ENCODE assay signal across 11 cellular contexts in the genomic region with DNA sequence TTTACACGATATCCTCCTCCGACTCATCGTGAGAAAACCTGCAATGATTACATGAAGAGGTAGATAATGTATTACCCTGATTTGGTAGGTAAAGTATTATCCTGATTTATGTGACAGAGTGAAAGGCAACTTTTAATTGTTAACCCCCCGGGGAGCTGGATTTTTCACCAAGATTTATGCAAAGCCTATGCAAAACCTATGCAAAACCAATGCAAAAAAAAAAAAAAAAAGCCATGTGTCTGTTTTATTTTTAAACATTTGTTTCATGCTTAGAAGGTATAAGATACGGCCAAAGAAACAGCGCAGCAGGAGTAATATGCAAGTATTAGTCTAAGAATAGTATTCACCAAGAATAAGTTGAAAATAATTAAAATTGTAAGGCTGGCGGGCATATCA.
A peak's percentile ranks its signal among the peaks of the same experiment; 100 is the strongest.
DNase-seq lines count a peak whose midpoint lies in the region; ATAC-seq and TF ChIP-seq lines count a peak whose summit lies in the region.
"Had no signal": no experiment of that assay in that cellular context is flagged by ENCODE, and none has a peak within 500 bp of the region (broad histone marks: within the 10 kb centered on the region; RNA-seq: fewer than 3 reads in every experiment).

No MANE protein-coding gene starts in this region.

- H3K27ac Mint-ChIP-seq in Calu3 (ENCODE audit: unreplicated experiment), result no peak overlapping the region
- peak overlapping the region; percentile 92 to 94 for H3K27ac Mint-ChIP-seq in natural killer cell treated with Interleukin-12 subunit alpha and Interleukin-12 subunit beta and Interleukin-15 and Interleukin-18, amount 100 ng/mL, for 72 hours

- H3K9me3 Mint-ChIP-seq in Calu3 (ENCODE audit: low read depth, unreplicated experiment), result no peaks in the 10 kb centered on the region
- peaks cover 12% of the 10 kb centered on the region for H3K9me3 Mint-ChIP-seq in natural killer cell treated with Interleukin-12 subunit alpha and Interleukin-12 subunit beta and Interleukin-15 and Interleukin-18, amount 100 ng/mL, for 72 hours

- H3K27me3 Mint-ChIP-seq in Calu3 (ENCODE audit: unreplicated experiment), result no peaks in the 10 kb centered on the region
- H3K27me3 Mint-ChIP-seq in natural killer cell treated with Interleukin-12 subunit alpha and Interleukin-12 subunit beta and Interleukin-15 and Interleukin-18, amount 100 ng/mL, for 72 hours, result no peaks in the 10 kb centered on the region

- no TSS peak for BruUV-seq in Calu3 (replicated peaks; lab: Mats Ljungman, UMichigan)

- 72 to 83% (median 79%) methylated on average over 7 of the region's 7 CpGs for WGBS in adrenal gland, 4 donors

- no peak for ATAC-seq in natural killer cell treated with Interleukin-12 subunit alpha and Interleukin-12 subunit beta and Interleukin-15 and Interleukin-18, amount 100 ng/mL, for 72 hours

- no peaks in the 10 kb centered on the region for H3K4me1 ChIP-seq in adrenal gland (replicated peaks in 1 of 2)
- H3K4me1 ChIP-seq: tibial nerve had no signal

- H3K9me3 ChIP-seq in KOPT-K1 (ENCODE audit: insufficient read depth, low read length, poor library complexity, severe bottlenecking) (no peaks in the 10 kb centered on the region), adrenal gland (replicated peaks in 1 of 3) (no peaks in the 10 kb centered on the region)
- H3K9me3 ChIP-seq: tibial nerve had no signal

- peaks cover 0 to 6% (median 0%) of the 10 kb centered on the region in 45 donors for H3K27me3 ChIP-seq in dorsolateral prefrontal cortex
- H3K27me3 ChIP-seq in adrenal gland, result no peaks in the 10 kb centered on the region
- H3K27me3 ChIP-seq: tibial nerve had no signal

- intact Hi-C loops in Calu3 (cut with micrococcal nuclease; ENCODE audit: unreplicated experiment) (no loop called here), dorsolateral prefrontal cortex (cut with DNase I) (no loop called here), adrenal gland (cut with DNase I) (no loop called here)

- TF ChIP-seq POLR2A in adrenal gland (IDR thresholded peaks at IDR 0.05), result no peak

- CTCF ChIA-PET in Calu3 (lab: Charles Lee), result no interaction called here

- H3K27ac ChIP-seq in KOPT-K1 (ENCODE audit: low read depth, low read length, poor library complexity, severe bottlenecking), result peak overlapping the region; percentile 97
- peak overlapping the region in 56 of 59 donors; percentile 2 to 88 (median 73) for H3K27ac ChIP-seq in dorsolateral prefrontal cortex
- no peak overlapping the region for H3K27ac ChIP-seq in adrenal gland

- DNase-seq in Calu3 (no peak), dorsolateral prefrontal cortex (no peak), OCI-M2 (lab: John Stamatoyannopoulos, UW; ENCODE audit: unreplicated experiment) (no peak), adrenal gland (no peak), NCI-H510A (lab: John Stamatoyannopoulos, UW) (no peak)
- DNase-seq in natural killer cell treated with Interleukin-12 subunit alpha and Interleukin-12 subunit beta and Interleukin-15 and Interleukin-18, amount 100 ng/mL, for 72 hours (ENCODE audit: low spot score), result no peak
- no peak for DNase-seq in stimulated activated CD4-positive, alpha-beta T cell treated with anti-CD3 and anti-CD28 coated beads, Interleukin-4, amount 100 ng/mL, for 4 hours
- DNase-seq: cortex of kidney; stimulated activated CD4-positive, alpha-beta T cell treated with anti-CD3 and anti-CD28 coated beads, Interleukin-4, amount 100 ng/mL, for 1 hour had no signal

- H3K36me3 Mint-ChIP-seq in Calu3 (ENCODE audit: insufficient read depth, unreplicated experiment), result no peaks in the 10 kb centered on the region
- peaks cover 22% of the 10 kb centered on the region for H3K36me3 Mint-ChIP-seq in natural killer cell treated with Interleukin-12 subunit alpha and Interleukin-12 subunit beta and Interleukin-15 and Interleukin-18, amount 100 ng/mL, for 72 hours

- H3K36me3 ChIP-seq in KOPT-K1 (ENCODE audit: insufficient read depth, low read length), result peaks cover 14% of the 10 kb centered on the region; the same call in 1 of the 2 replicates
- no peaks in the 10 kb centered on the region for H3K36me3 ChIP-seq in adrenal gland (replicated peaks in 1 of 2)
- H3K36me3 ChIP-seq: tibial nerve had no signal

- H3K4me3 ChIP-seq in dorsolateral prefrontal cortex (peak overlapping the region in 58 of 59 donors; percentile 9 to 70 (median 49)), adrenal gland (no peak overlapping the region)

- TF ChIP-seq CTCF in Calu3 (IDR thresholded peaks at IDR 0.05; ENCODE audit: unreplicated experiment) (no peak), dorsolateral prefrontal cortex (IDR thresholded peaks at IDR 0.05 in 54 of 56, conservative IDR thresholded peaks at IDR 0.05 in 2 of 56; ENCODE audit: low read depth in 1 of 56, partially characterized antibody in 56 of 56) (no peak), adrenal gland (IDR thresholded peaks at IDR 0.05) (no peak)

- peak overlapping the region; percentile 54 for H3K4me3 Mint-ChIP-seq in Calu3 (ENCODE audit: low read depth, unreplicated experiment)
- H3K4me3 Mint-ChIP-seq in natural killer cell treated with Interleukin-12 subunit alpha and Interleukin-12 subunit beta and Interleukin-15 and Interleukin-18, amount 100 ng/mL, for 72 hours, result peak overlapping the region; percentile 93

- H3K4me1 Mint-ChIP-seq in Calu3 (ENCODE audit: low read depth, unreplicated experiment), result peaks cover 17% of the 10 kb centered on the region
- peaks cover 71 to 91% of the 10 kb centered on the region in 2 donors for H3K4me1 Mint-ChIP-seq in natural killer cell treated with Interleukin-12 subunit alpha and Interleukin-12 subunit beta and Interleukin-15 and Interleukin-18, amount 100 ng/mL, for 72 hours (ENCODE audit: low read depth in 2 of 2)

Comparison
In these comparisons a context has a peak if more than half of its experiments do, and no peak if none do; other contexts are left out.
1. H3K27ac ChIP-seq: peak in KOPT-K1 (single experiment) and dorsolateral prefrontal cortex (56 of 59); none in adrenal gland (0 of 5).
2. H3K4me3 ChIP-seq: peak in dorsolateral prefrontal cortex (58 of 59); none in adrenal gland (0 of 4).